7 cellular contexts compared by ENCODE assay signal in genomic region chr10:72625608-72626443, GRCh38. TPM values are rescaled to one million over a fixed set of nuclear protein-coding genes. Genes with fewer than 3 reads are reported as not detected.
DNase-seq lines count a peak whose midpoint lies in the region; ATAC-seq and TF ChIP-seq lines count a peak whose summit lies in the region.

TSS of gene MICU1 (minus strand) at chr10:72626079. CDS start at chr10:72566793, 59,286 bp downstream.

- TF ChIP-seq CTCF in astrocyte of the cerebellum (IDR thresholded peaks at IDR 0.05; ENCODE audit: low read depth, low read length, missing control alignments): no peak

- H3K4me3 ChIP-seq in astrocyte of the cerebellum (ENCODE audit: low read depth, low read length): peak within 1 kb of the TSS; percentile 94

- in situ Hi-C loops in astrocyte of the cerebellum (cut with HindIII; ENCODE audit: low sequenced_read_pairs): no loop called here

- DNase-seq in NCI-H2029 treated with DMSO at 0.1 percent for 48 hours (lab: John Stamatoyannopoulos, UW) (peak; percentile 63), T-helper 9 cell (peak; percentile 89), astrocyte of the cerebellum (ENCODE audit: low read depth) (peak; percentile 86), hepatic stellate cell (ENCODE audit: low spot score) (peak; percentile 96), renal cortical epithelial cell (ENCODE audit: low read depth) (peak; percentile 85)

- TF ChIP-seq POLR2A in GM18505 (IDR thresholded peaks at IDR 0.05; ENCODE audit: borderline replicate concordance, extremely low read depth, insufficient read depth, insufficient read length): peak; percentile 87

- ATAC-seq in GM18505 (IDR thresholded peaks at IDR 0.05; ENCODE audit: unreplicated experiment) (peak; percentile 96), HG02973 (IDR thresholded peaks at IDR 0.05; ENCODE audit: unreplicated experiment) (peak; percentile 86)

RNA-seq across cellular contexts. Expression of gene MICU1, which starts in this region (rescaled TPM):
- 55.2 and 65.2 TPM in 2 replicates for total RNA-seq in renal cortical epithelial cell

Comparison
In these comparisons a context has a peak if more than half of its experiments do, and no peak if none do; other contexts are left out.
1. Peak in every context shown above with its lines: DNase-seq, ATAC-seq and H3K4me3 ChIP-seq.